14 cellular contexts compared by ENCODE assay signal in genomic region chr1:214155987-214156567, GRCh38.
DNase-seq lines count a peak whose midpoint lies in the region; ATAC-seq and TF ChIP-seq lines count a peak whose summit lies in the region.
"Had no signal": no experiment of that assay in that cellular context is flagged by ENCODE, and none has a peak within 500 bp of the region (broad histone marks: within the 10 kb centered on the region; RNA-seq: fewer than 3 reads in every experiment).

No MANE protein-coding gene starts in this region.

- CTCF ChIA-PET in SK-N-SH (lab: Yijun Ruan, JAX), result interaction anchor here (0.8 to 3.2 kb wide), 6 partner anchors 13 to 172 kb away, joined by 3 to 10 read pairs (median 5); no protein-coding TSS in a partner anchor
- CTCF ChIA-PET in activated naive CD4-positive, alpha-beta T cell treated with anti-CD3 and anti-CD28 coated beads, Interleukin-2, amount 10 ng/mL, durations not matched to agents 7 days and 5 days (lab: Charles Lee), result no interaction called here

- peak; percentile 78 for DNase-seq in BE2C
- DNase-seq in SK-N-SH, result peak; percentile 60
- DNase-seq in left kidney (ENCODE audit: low read depth, low spot score), result peak; percentile 40
- DNase-seq in retina, result peak; percentile 53
- no peak for DNase-seq in GM23338 (ENCODE audit: low spot score)
- no peak for DNase-seq in activated naive CD4-positive, alpha-beta T cell treated with anti-CD3 and anti-CD28 coated beads, Interleukin-2, amount 10 ng/mL, durations not matched to agents 7 days and 5 days
- no peak for DNase-seq in MG63
- DNase-seq: 8988T; Calu3; CD8-positive, alpha-beta T cell; DMS79 treated with DMSO at 0.1 percent for 48 hours; GF-D8; H9 had no signal

- H3K27ac Mint-ChIP-seq in GM23338, result no peak overlapping the region
- H3K27ac Mint-ChIP-seq in activated naive CD4-positive, alpha-beta T cell treated with anti-CD3 and anti-CD28 coated beads, Interleukin-2, amount 10 ng/mL, durations not matched to agents 7 days and 5 days, result no peak overlapping the region
- H3K27ac Mint-ChIP-seq: CD8-positive, alpha-beta T cell; H9 had no signal

- TF ChIP-seq CTCF in BE2C (IDR thresholded peaks at IDR 0.05; ENCODE audit: low read depth, low read length) (no peak), SK-N-SH (IDR thresholded peaks at IDR 0.05) (no peak), GM23338 (conservative IDR thresholded peaks at IDR 0.05; ENCODE audit: low read depth in 2 of 2) (no peak)

- no peak for ATAC-seq in GM23338
- ATAC-seq: CD8-positive, alpha-beta T cell had no signal

- no peaks in the 10 kb centered on the region for H3K27me3 Mint-ChIP-seq in GM23338 (ENCODE audit: insufficient read depth, low read depth, poor library complexity)
- H3K27me3 Mint-ChIP-seq in activated naive CD4-positive, alpha-beta T cell treated with anti-CD3 and anti-CD28 coated beads, Interleukin-2, amount 10 ng/mL, durations not matched to agents 7 days and 5 days, result peaks cover 17% of the 10 kb centered on the region

- H3K79me2 ChIP-seq in SK-N-SH (ENCODE audit: insufficient read depth) (no peaks in the 10 kb centered on the region), GM23338 (replicated peaks; ENCODE audit: insufficient read depth) (no peaks in the 10 kb centered on the region)

- H3K9me3 Mint-ChIP-seq in GM23338, result peaks cover 5% of the 10 kb centered on the region; the same call in 1 of the 3 replicates
- no peaks in the 10 kb centered on the region for H3K9me3 Mint-ChIP-seq in activated naive CD4-positive, alpha-beta T cell treated with anti-CD3 and anti-CD28 coated beads, Interleukin-2, amount 10 ng/mL, durations not matched to agents 7 days and 5 days
- H3K9me3 Mint-ChIP-seq: CD8-positive, alpha-beta T cell; H9 had no signal

- WGBS in SK-N-SH (ENCODE audit: low lambda C conversion rate), result 7% methylated on average over 2 of the region's 2 CpGs

- no peak overlapping the region for H2AFZ ChIP-seq in SK-N-SH (ENCODE audit: low read depth)
- H2AFZ ChIP-seq in GM23338, result no peak overlapping the region

- H3K27ac ChIP-seq in SK-N-SH (ENCODE audit: low read depth in 2 of 2, low read length in 1 of 2) (peak overlapping the region in 1 of 2 experiments; percentile 95; a peak in 2 of 4 replicates), GM23338 (ENCODE audit: low read depth) (no peak overlapping the region)
- H3K27ac ChIP-seq: BLaER1 treated with 17β-estradiol and CSF1 and Interleukin-3, amounts not matched to agents 10 nM and 100 nM had no signal

- H4K20me1 ChIP-seq in SK-N-SH (ENCODE audit: insufficient read depth), result no peaks in the 10 kb centered on the region
- H4K20me1 ChIP-seq in GM23338 (replicated peaks; ENCODE audit: insufficient read depth), result no peaks in the 10 kb centered on the region
- H4K20me1 ChIP-seq: BLaER1 treated with 17β-estradiol and CSF1 and Interleukin-3, amounts not matched to agents 10 nM and 100 nM had no signal

- no peaks in the 10 kb centered on the region for H3K36me3 Mint-ChIP-seq in GM23338 (ENCODE audit: low read depth)
- no peaks in the 10 kb centered on the region for H3K36me3 Mint-ChIP-seq in activated naive CD4-positive, alpha-beta T cell treated with anti-CD3 and anti-CD28 coated beads, Interleukin-2, amount 10 ng/mL, durations not matched to agents 7 days and 5 days
- H3K36me3 Mint-ChIP-seq: CD8-positive, alpha-beta T cell had no signal

- H3K36me3 ChIP-seq in BE2C, result no peaks in the 10 kb centered on the region
- no peaks in the 10 kb centered on the region for H3K36me3 ChIP-seq in SK-N-SH (replicated peaks in 1 of 2; ENCODE audit: control insufficient read depth in 1 of 2, insufficient read depth in 2 of 2, low read length in 1 of 2)
- H3K36me3 ChIP-seq in GM23338 (ENCODE audit: insufficient read depth), result no peaks in the 10 kb centered on the region
- no peaks in the 10 kb centered on the region for H3K36me3 ChIP-seq in MG63
- H3K36me3 ChIP-seq: BLaER1 treated with 17β-estradiol and CSF1 and Interleukin-3, amounts not matched to agents 10 nM and 100 nM had no signal

- POLR2A ChIA-PET in SK-N-SH (lab: Yijun Ruan, JAX), result interaction anchor here (0.6 to 0.9 kb wide), 4 partner anchors 10 to 143 kb away, joined by 3 to 4 read pairs (median 4); no protein-coding TSS in a partner anchor

- no peak overlapping the region for H3K9ac ChIP-seq in SK-N-SH
- H3K9ac ChIP-seq: BLaER1 treated with 17β-estradiol and CSF1 and Interleukin-3, amounts not matched to agents 10 nM and 100 nM had no signal

- H3K27me3 ChIP-seq in BE2C (no peaks in the 10 kb centered on the region), SK-N-SH (ENCODE audit: insufficient read depth) (no peaks in the 10 kb centered on the region), GM23338 (ENCODE audit: insufficient read depth) (no peaks in the 10 kb centered on the region), MG63 (peaks cover 23% of the 10 kb centered on the region)
- H3K27me3 ChIP-seq: BLaER1 treated with 17β-estradiol and CSF1 and Interleukin-3, amounts not matched to agents 10 nM and 100 nM had no signal

- TF ChIP-seq RAD21 in SK-N-SH (IDR thresholded peaks at IDR 0.05; ENCODE audit: low read length), result no peak; the same call in 1 of the 2 replicates

- no peak overlapping the region for H3K4me3 Mint-ChIP-seq in GM23338
- no peak overlapping the region for H3K4me3 Mint-ChIP-seq in activated naive CD4-positive, alpha-beta T cell treated with anti-CD3 and anti-CD28 coated beads, Interleukin-2, amount 10 ng/mL, durations not matched to agents 7 days and 5 days
- H3K4me3 Mint-ChIP-seq: CD8-positive, alpha-beta T cell; H9 had no signal

- H3F3A ChIP-seq in SK-N-SH (replicated peaks; ENCODE audit: insufficient read depth) (no peaks in the 10 kb centered on the region), GM23338 (replicated peaks; ENCODE audit: low read depth) (no peaks in the 10 kb centered on the region)

- H3K9me3 ChIP-seq in BE2C (no peaks in the 10 kb centered on the region), SK-N-SH (no peaks in the 10 kb centered on the region), MG63 (no peaks in the 10 kb centered on the region)

- H3K9me2 ChIP-seq in SK-N-SH, result no peaks in the 10 kb centered on the region
- no peaks in the 10 kb centered on the region; the same call in 1 of the 2 replicates for H3K9me2 ChIP-seq in GM23338 (ENCODE audit: insufficient read depth)

- H3K4me2 ChIP-seq in SK-N-SH (no peak overlapping the region), GM23338 (no peak overlapping the region)

- TF ChIP-seq EP300 in SK-N-SH (IDR thresholded peaks at IDR 0.05; ENCODE audit: borderline replicate concordance in 1 of 2, low read depth in 1 of 2, low read length in 1 of 2), result peak in 1 of 2 experiments; percentile 95; a peak in 2 of 4 replicates

- H3K4me1 Mint-ChIP-seq in GM23338, result peaks cover 22% of the 10 kb centered on the region
- no peaks in the 10 kb centered on the region for H3K4me1 Mint-ChIP-seq in activated naive CD4-positive, alpha-beta T cell treated with anti-CD3 and anti-CD28 coated beads, Interleukin-2, amount 10 ng/mL, durations not matched to agents 7 days and 5 days

- peak overlapping the region; percentile 12 for H3K4me3 ChIP-seq in BE2C (ENCODE audit: low read depth, low read length)
- H3K4me3 ChIP-seq in SK-N-SH (ENCODE audit: low read depth in 2 of 2, low read length in 1 of 2), result no peak overlapping the region
- no peak overlapping the region for H3K4me3 ChIP-seq in GM23338
- H3K4me3 ChIP-seq in MG63, result no peak overlapping the region
- H3K4me3 ChIP-seq: BLaER1 treated with 17β-estradiol and CSF1 and Interleukin-3, amounts not matched to agents 10 nM and 100 nM had no signal

- H3K4me1 ChIP-seq in BE2C (peaks cover 33% of the 10 kb centered on the region), SK-N-SH (ENCODE audit: control insufficient read depth in 1 of 2, insufficient read depth in 2 of 2, low read depth in 1 of 2, low read length in 1 of 2) (peaks cover 0 to 34% of the 10 kb centered on the region in 2 experiments; a peak in 2 of 4 replicates), GM23338 (ENCODE audit: insufficient read depth) (peaks cover 8% of the 10 kb centered on the region)

TF ChIP-seq in SK-N-SH, 30 proteins besides CTCF, POLR2A, EP300 and RAD21:
- TF ChIP-seq EZH2phosphoT487 (IDR thresholded peaks at IDR 0.05; ENCODE audit: borderline replicate concordance, low read depth) (no peak), TAF1 (IDR thresholded peaks at IDR 0.05; ENCODE audit: borderline replicate concordance, low read depth, low read length) (no peak), MXI1 (IDR thresholded peaks at IDR 0.05; ENCODE audit: low read depth, low read length) (peak; percentile 68; the same call in 1 of the 2 replicates), FOXJ3 (CRISPR knock-in tag; IDR thresholded peaks at IDR 0.05) (peak; percentile 76), GATA2 (CRISPR knock-in tag; IDR thresholded peaks at IDR 0.05) (peak; percentile 94), RFX5 (IDR thresholded peaks at IDR 0.05; ENCODE audit: low read length) (no peak; the same call in 1 of the 2 replicates), RCOR1 (IDR thresholded peaks at IDR 0.05; ENCODE audit: low read length) (peak; percentile 92; the same call in 1 of the 2 replicates), POLR2AphosphoS5 (IDR thresholded peaks at IDR 0.05; ENCODE audit: low read depth, low read length) (0 out of 2 replicates have a peak, but pooled peaks have one; percentile 24), NFIC (IDR thresholded peaks at IDR 0.05; ENCODE audit: borderline replicate concordance) (no peak), CHD2 (IDR thresholded peaks at IDR 0.05; ENCODE audit: low read length, partially characterized antibody) (peak; percentile 79), TCF12 (IDR thresholded peaks at IDR 0.05) (peak; percentile 16; the same call in 1 of the 2 replicates)

Comparison
In these comparisons a context has a peak if more than half of its experiments do, and no peak if none do; other contexts are left out.
1. DNase-seq: peak in BE2C (single experiment), SK-N-SH (single experiment), left kidney (single experiment) and retina (single experiment); none in GM23338 (single experiment), activated naive CD4-positive, alpha-beta T cell treated with anti-CD3 and anti-CD28 coated beads, Interleukin-2, amount 10 ng/mL, durations not matched to agents 7 days and 5 days (single experiment) and MG63 (single experiment).